ENCODE assay signal across 19 cellular contexts in genomic region chr1:37157634-37158033, GRCh38.
DNase-seq lines count a peak whose midpoint lies in the region; ATAC-seq and TF ChIP-seq lines count a peak whose summit lies in the region.
"Had no signal": no experiment of that assay in that cellular context is flagged by ENCODE, and none has a peak within 500 bp of the region (broad histone marks: within the 10 kb centered on the region; RNA-seq: fewer than 3 reads in every experiment).

No MANE protein-coding gene starts in this region.

- ATAC-seq in HG02610 (IDR thresholded peaks at IDR 0.05; ENCODE audit: unreplicated experiment): no peak
- ATAC-seq: HCT116, Panc1 had no signal

- H3K79me2 ChIP-seq in H9 (ENCODE audit: insufficient read depth, low read length): no peaks in the 10 kb centered on the region

- no peak for TF ChIP-seq POLR2A in spleen (IDR thresholded peaks at IDR 0.05)

- H2AFZ ChIP-seq in H9 (ENCODE audit: low read length): no peak overlapping the region
- H2AFZ ChIP-seq: GM23248 had no signal

- H3K4ac ChIP-seq in H9 (ENCODE audit: low read depth, low read length): no peak overlapping the region

- H3K27me3 Mint-ChIP-seq in H9 (ENCODE audit: low read depth) (peaks cover 13% of the 10 kb centered on the region), endodermal cell (ENCODE audit: insufficient read depth) (peaks cover 6% of the 10 kb centered on the region)

- no peak overlapping the region for H2BK20ac ChIP-seq in H9 (ENCODE audit: low read depth, low read length, poor library complexity, severe bottlenecking)

- no peak overlapping the region for H2BK15ac ChIP-seq in H9 (ENCODE audit: low read depth, low read length)

- H4K20me1 ChIP-seq in H9 (ENCODE audit: control insufficient read depth, insufficient read depth, insufficient read length): no peaks in the 10 kb centered on the region

- no peaks in the 10 kb centered on the region for H3K79me1 ChIP-seq in H9 (ENCODE audit: insufficient read depth, low read depth, low read length, poor library complexity, severe bottlenecking)

- no peak overlapping the region for H3K4me2 ChIP-seq in H9 (ENCODE audit: insufficient read depth, insufficient read length, low read length)

- H3K4me1 ChIP-seq in H9 (ENCODE audit: insufficient read depth, low read length) (no peaks in the 10 kb centered on the region), spleen (no peaks in the 10 kb centered on the region), endodermal cell (ENCODE audit: control insufficient read depth, insufficient read depth, low read length) (no peaks in the 10 kb centered on the region)

- H3K14ac ChIP-seq in H9 (ENCODE audit: insufficient read depth, low read length): no peak overlapping the region

- H4K5ac ChIP-seq in H9 (ENCODE audit: insufficient read length, low read depth, low read length): no peak overlapping the region

- H3K9ac ChIP-seq in H9 (ENCODE audit: extremely low read depth, insufficient read length, low read length) (no peak overlapping the region), endodermal cell (ENCODE audit: extremely low read depth, low read length, poor library complexity, severe bottlenecking) (no peak overlapping the region)
- H3K9ac ChIP-seq: GM23248 had no signal

- H3K36me3 Mint-ChIP-seq in H9 (ENCODE audit: insufficient read depth in 1 of 3, low read depth in 3 of 3) (no peaks in the 10 kb centered on the region; a peak in 1 of 7 replicates), endodermal cell (ENCODE audit: low read depth) (no peaks in the 10 kb centered on the region)
- H3K36me3 Mint-ChIP-seq: CD14-positive monocyte had no signal

- H3K9me3 ChIP-seq in H9 (ENCODE audit: control insufficient read depth, low read depth, low read length): no peaks in the 10 kb centered on the region
- H3K9me3 ChIP-seq in spleen: peaks cover 0 to 26% (median 18%) of the 10 kb centered on the region in 8 donors
- H3K9me3 ChIP-seq in endodermal cell (ENCODE audit: control insufficient read depth, low read length): peaks cover 6% of the 10 kb centered on the region

- H3K18ac ChIP-seq in H9 (ENCODE audit: insufficient read length, low read depth, low read length): no peak overlapping the region

- H3K23me2 ChIP-seq in H9 (ENCODE audit: insufficient read length, low read depth, low read length, poor library complexity, severe bottlenecking): no peaks in the 10 kb centered on the region

- no peak overlapping the region for H3K27ac Mint-ChIP-seq in H9
- H3K27ac Mint-ChIP-seq in endodermal cell: no peak overlapping the region

- H3K4me3 Mint-ChIP-seq in H9 (no peak overlapping the region), endodermal cell (no peak overlapping the region)
- H3K4me3 Mint-ChIP-seq: CD14-positive monocyte had no signal

- H3K9me3 Mint-ChIP-seq in H9: peaks cover 7 to 15% of the 10 kb centered on the region in 2 experiments
- H3K9me3 Mint-ChIP-seq in endodermal cell: peaks cover 8% of the 10 kb centered on the region

- H3K56ac ChIP-seq in H9 (ENCODE audit: insufficient read length, low read depth, low read length): no peak overlapping the region

- H3K27ac ChIP-seq in H9 (ENCODE audit: insufficient read length, low read depth, low read length): no peak overlapping the region
- H3K27ac ChIP-seq in dorsolateral prefrontal cortex: peak overlapping the region in 57 of 59 donors; percentile 16 to 91 (median 78)
- H3K27ac ChIP-seq in temporal lobe (ENCODE audit: low read depth, low read length): peak overlapping the region; percentile 88
- no peak overlapping the region for H3K27ac ChIP-seq in spleen
- no peak overlapping the region for H3K27ac ChIP-seq in endodermal cell (ENCODE audit: low read depth, low read length)
- H3K27ac ChIP-seq: GM23248 had no signal

- no peaks in the 10 kb centered on the region for H3K4me1 Mint-ChIP-seq in H9
- no peaks in the 10 kb centered on the region for H3K4me1 Mint-ChIP-seq in endodermal cell
- H3K4me1 Mint-ChIP-seq: CD14-positive monocyte had no signal

- H3T11ph ChIP-seq in H9 (ENCODE audit: low read length): no peak overlapping the region

- no peak for TF ChIP-seq CTCF in H9 (conservative IDR thresholded peaks at IDR 0.05)
- peak in 2 of 56 donors; percentile 3 for TF ChIP-seq CTCF in dorsolateral prefrontal cortex (IDR thresholded peaks at IDR 0.05 in 54 of 56, conservative IDR thresholded peaks at IDR 0.05 in 2 of 56; ENCODE audit: low read depth in 1 of 56, partially characterized antibody in 56 of 56)
- TF ChIP-seq CTCF in spleen (IDR thresholded peaks at IDR 0.05 in 8 of 11, conservative IDR thresholded peaks at IDR 0.05 in 3 of 11): no peak
- TF ChIP-seq CTCF in endodermal cell (conservative IDR thresholded peaks at IDR 0.05): no peak

- intact Hi-C loops in dorsolateral prefrontal cortex (cut with DNase I): loop anchor here in 1 of 2 donors (5.0 to 10.0 kb wide), 2 partner anchors 95 to 167 kb away; no protein-coding TSS in a partner anchor
- intact Hi-C loops in spleen (cut with DNase I; ENCODE audit: low total_unique reads): no loop called here

- DNase-seq in H9 (no peak), dorsolateral prefrontal cortex (peak in 2 of 10 donors; percentile 61 to 67), mesenteric fat pad (ENCODE audit: low spot score) (peak; percentile 2), spleen (no peak), endodermal cell (no peak), cerebellum (ENCODE audit: low spot score) (no peak)
- DNase-seq: COR-L47, DMS153, EL, GM23248, NCI-H1105 treated with DMSO at 0.1 percent for 48 hours, NCI-H187 treated with DMSO at 0.1 percent for 48 hours, NCI-H2171, NCI-H774 had no signal

- no peaks in the 10 kb centered on the region for H3K36me3 ChIP-seq in spleen
- H3K36me3 ChIP-seq in endodermal cell (ENCODE audit: control insufficient read depth, insufficient read depth, low read length): no peaks in the 10 kb centered on the region

- no peak overlapping the region for H2AK5ac ChIP-seq in H9 (ENCODE audit: insufficient read length, low read length)

- H3K23ac ChIP-seq in H9 (ENCODE audit: insufficient read length, low read depth, low read length): no peak overlapping the region

- H3K27me3 ChIP-seq in H9 (ENCODE audit: insufficient read depth, low read length) (no peaks in the 10 kb centered on the region), dorsolateral prefrontal cortex (no peaks in the 10 kb centered on the region), spleen (replicated peaks in 1 of 7) (peaks cover 0 to 29% (median 0%) of the 10 kb centered on the region in 7 donors), endodermal cell (ENCODE audit: control insufficient read depth, insufficient read depth, low read length, poor library complexity, severe bottlenecking) (no peaks in the 10 kb centered on the region)

- H4K8ac ChIP-seq in H9 (replicated peaks; ENCODE audit: insufficient read length, low read depth, low read length): no peak overlapping the region

- WGBS in H9 (ENCODE audit: extremely low coverage, insufficient read length, low lambda C conversion rate): no CpG with 5 or more reads among the region's 5 CpGs
- whole genome bisulfite sequencing in spleen, 5 donors: 62 to 75% (median 68%) methylated on average over 5 of the region's 5 CpGs
- 82 to 87% methylated on average over 4 to 5 of the region's 5 CpGs for WGBS in endodermal cell (ENCODE audit: insufficient coverage in 1 of 2, insufficient read length in 1 of 2), 2 experiments

- H2BK12ac ChIP-seq in H9 (ENCODE audit: insufficient read length, low read depth, low read length): peak overlapping the region; percentile 19

- no peak overlapping the region for H2BK120ac ChIP-seq in H9 (ENCODE audit: low read depth, low read length, poor library complexity, severe bottlenecking)

- H3K4me3 ChIP-seq in dorsolateral prefrontal cortex (peak overlapping the region in 8 of 59 donors; percentile 6 to 31 (median 21)), spleen (no peak overlapping the region), endodermal cell (ENCODE audit: low read length) (no peak overlapping the region)
- H3K4me3 ChIP-seq: GM23248 had no signal

- H2BK5ac ChIP-seq in H9 (ENCODE audit: insufficient read length, low read length): no peak overlapping the region

- H4K91ac ChIP-seq in H9 (ENCODE audit: insufficient read length, low read depth, low read length): no peak overlapping the region

Comparison
In these comparisons a context has a peak if more than half of its experiments do, and no peak if none do; other contexts are left out.
1. H3K27ac ChIP-seq: peak in dorsolateral prefrontal cortex (57 of 59) and temporal lobe (single experiment); none in H9 (single experiment), spleen (0 of 8) and endodermal cell (single experiment).